15 cellular contexts compared by ENCODE assay signal in the genomic region with DNA sequence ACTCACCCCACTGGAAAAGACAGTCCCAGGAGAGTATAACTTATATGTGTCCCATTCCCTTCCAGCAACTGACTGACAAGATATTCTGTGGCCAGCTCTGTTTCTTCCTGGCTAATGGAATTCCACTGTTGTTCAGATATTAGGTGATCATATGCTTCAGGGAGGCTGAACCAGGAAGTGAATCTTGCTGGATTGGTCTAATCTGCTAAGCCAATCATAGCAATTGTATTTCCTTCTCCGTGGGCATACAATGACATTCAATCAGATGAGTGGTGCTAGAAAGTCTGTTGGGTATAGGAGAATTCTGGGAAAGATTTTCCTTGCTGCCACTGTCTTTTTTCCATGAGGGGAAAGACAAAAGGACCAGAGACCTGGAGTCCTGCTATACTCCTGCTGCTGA.
"Had no signal": no experiment of that assay in that cellular context is flagged by ENCODE, and none has a peak within 500 bp of the region (broad histone marks: within the 10 kb centered on the region; RNA-seq: fewer than 3 reads in every experiment).

No MANE protein-coding gene starts in this region.

- ATAC-seq: gastroesophageal sphincter, right cardiac atrium, WTC11 had no signal

- H3K27me3 Mint-ChIP-seq: progenitor cell of endocrine pancreas had no signal

- H3K36me3 Mint-ChIP-seq: naive B cell had no signal

- H3K27ac ChIP-seq: breast epithelium, gastroesophageal sphincter, tibial artery had no signal

- H3K27me3 ChIP-seq: breast epithelium, gastroesophageal sphincter, tibial artery had no signal

- DNase-seq: activated CD4-positive, alpha-beta T cell treated with anti-CD3 and anti-CD28 coated beads for 48 hours; activated naive CD4-positive, alpha-beta T cell; aorta; hippocampal formation; midbrain; naive B cell; right cardiac atrium; small intestine; T-helper 9 cell; tibial artery had no signal

- H3K9me3 ChIP-seq: breast epithelium, gastroesophageal sphincter, tibial artery had no signal

- H3K4me3 Mint-ChIP-seq: activated T-helper 1 cell treated with anti-CD3 and anti-CD28 coated beads, Interleukin-12 subunit alpha, Interleukin-12 subunit beta, Interleukin-2, Interleukin-4 antibody, amounts not matched to agents 30 ng/mL and 10 ng/mL and 1 ng/mL, durations not matched to agents 14 hours and 24 hours and 36 hours; naive B cell; WTC11 had no signal

- H3K9me3 Mint-ChIP-seq: activated T-helper 1 cell treated with anti-CD3 and anti-CD28 coated beads, Interleukin-12 subunit alpha, Interleukin-12 subunit beta, Interleukin-2, Interleukin-4 antibody, amounts not matched to agents 30 ng/mL and 10 ng/mL and 1 ng/mL, durations not matched to agents 14 hours and 24 hours and 36 hours; naive B cell; WTC11 had no signal

- H3K4me3 ChIP-seq: breast epithelium, gastroesophageal sphincter, tibial artery had no signal

- H3K27ac Mint-ChIP-seq: activated T-helper 1 cell treated with anti-CD3 and anti-CD28 coated beads, Interleukin-12 subunit alpha, Interleukin-12 subunit beta, Interleukin-2, Interleukin-4 antibody, amounts not matched to agents 30 ng/mL and 10 ng/mL and 1 ng/mL, durations not matched to agents 14 hours and 24 hours and 36 hours; naive B cell; progenitor cell of endocrine pancreas; WTC11 had no signal
